1 cellular context compared by ENCODE assay signal in the genomic region with DNA sequence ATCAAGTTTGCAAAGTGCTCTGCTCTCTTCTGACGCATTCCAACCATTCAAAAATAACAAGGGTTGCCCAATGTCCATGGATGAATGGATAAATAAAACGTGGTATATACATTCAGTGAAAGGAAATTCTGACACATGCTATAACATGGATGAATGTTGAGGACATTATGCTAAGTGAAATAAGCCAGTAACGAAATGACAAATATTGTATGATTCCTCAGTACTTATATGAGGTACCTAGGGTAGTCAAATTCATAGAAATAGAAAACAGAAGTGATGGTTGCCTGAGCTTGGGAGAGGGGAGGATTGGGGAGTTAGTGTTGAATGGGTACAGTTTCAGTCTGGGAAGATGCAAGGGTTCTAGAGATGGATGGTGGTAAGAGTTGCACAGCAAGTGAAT.
TF ChIP-seq lines count a peak whose summit lies in the region.

No MANE protein-coding gene starts in this region.

TF ChIP-seq in GM12878, 131 proteins besides CTCF, POLR2A, EP300 and RAD21:
- peak; percentile 73 for TF ChIP-seq JUNB (IDR thresholded peaks at IDR 0.05)
- no peak for TF ChIP-seq GATAD2B (conservative IDR thresholded peaks at IDR 0.05; ENCODE audit: low read depth)
- TF ChIP-seq NFIC (IDR thresholded peaks at IDR 0.05; ENCODE audit: low read depth, low read length) = peak; percentile 28; the same call in 1 of the 2 replicates
- TF ChIP-seq EED (IDR thresholded peaks at IDR 0.05; ENCODE audit: low read depth) = no peak; the same call in 1 of the 2 replicates
- no peak for TF ChIP-seq NBN (IDR thresholded peaks at IDR 0.05)
- no peak for TF ChIP-seq PAX8 (IDR thresholded peaks at IDR 0.05)
- TF ChIP-seq, protein P1, sequence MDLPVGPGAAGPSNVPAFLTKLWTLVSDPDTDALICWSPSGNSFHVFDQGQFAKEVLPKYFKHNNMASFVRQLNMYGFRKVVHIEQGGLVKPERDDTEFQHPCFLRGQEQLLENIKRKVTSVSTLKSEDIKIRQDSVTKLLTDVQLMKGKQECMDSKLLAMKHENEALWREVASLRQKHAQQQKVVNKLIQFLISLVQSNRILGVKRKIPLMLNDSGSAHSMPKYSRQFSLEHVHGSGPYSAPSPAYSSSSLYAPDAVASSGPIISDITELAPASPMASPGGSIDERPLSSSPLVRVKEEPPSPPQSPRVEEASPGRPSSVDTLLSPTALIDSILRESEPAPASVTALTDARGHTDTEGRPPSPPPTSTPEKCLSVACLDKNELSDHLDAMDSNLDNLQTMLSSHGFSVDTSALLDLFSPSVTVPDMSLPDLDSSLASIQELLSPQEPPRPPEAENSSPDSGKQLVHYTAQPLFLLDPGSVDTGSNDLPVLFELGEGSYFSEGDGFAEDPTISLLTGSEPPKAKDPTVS (IDR thresholded peaks at IDR 0.05; ENCODE audit: low read depth, low read length) = no peak
- no peak for TF ChIP-seq ESRRA (IDR thresholded peaks at IDR 0.05; ENCODE audit: low read length)
- TF ChIP-seq, protein P2, sequence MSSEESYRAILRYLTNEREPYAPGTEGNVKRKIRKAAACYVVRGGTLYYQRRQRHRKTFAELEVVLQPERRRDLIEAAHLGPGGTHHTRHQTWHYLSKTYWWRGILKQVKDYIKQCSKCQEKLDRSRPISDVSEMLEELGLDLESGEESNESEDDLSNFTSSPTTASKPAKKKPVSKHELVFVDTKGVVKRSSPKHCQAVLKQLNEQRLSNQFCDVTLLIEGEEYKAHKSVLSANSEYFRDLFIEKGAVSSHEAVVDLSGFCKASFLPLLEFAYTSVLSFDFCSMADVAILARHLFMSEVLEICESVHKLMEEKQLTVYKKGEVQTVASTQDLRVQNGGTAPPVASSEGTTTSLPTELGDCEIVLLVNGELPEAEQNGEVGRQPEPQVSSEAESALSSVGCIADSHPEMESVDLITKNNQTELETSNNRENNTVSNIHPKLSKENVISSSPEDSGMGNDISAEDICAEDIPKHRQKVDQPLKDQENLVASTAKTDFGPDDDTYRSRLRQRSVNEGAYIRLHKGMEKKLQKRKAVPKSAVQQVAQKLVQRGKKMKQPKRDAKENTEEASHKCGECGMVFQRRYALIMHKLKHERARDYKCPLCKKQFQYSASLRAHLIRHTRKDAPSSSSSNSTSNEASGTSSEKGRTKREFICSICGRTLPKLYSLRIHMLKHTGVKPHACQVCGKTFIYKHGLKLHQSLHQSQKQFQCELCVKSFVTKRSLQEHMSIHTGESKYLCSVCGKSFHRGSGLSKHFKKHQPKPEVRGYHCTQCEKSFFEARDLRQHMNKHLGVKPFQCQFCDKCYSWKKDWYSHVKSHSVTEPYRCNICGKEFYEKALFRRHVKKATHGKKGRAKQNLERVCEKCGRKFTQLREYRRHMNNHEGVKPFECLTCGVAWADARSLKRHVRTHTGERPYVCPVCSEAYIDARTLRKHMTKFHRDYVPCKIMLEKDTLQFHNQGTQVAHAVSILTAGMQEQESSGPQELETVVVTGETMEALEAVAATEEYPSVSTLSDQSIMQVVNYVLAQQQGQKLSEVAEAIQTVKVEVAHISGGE (CRISPR knock-in tag; IDR thresholded peaks at IDR 0.05) = no peak
- TF ChIP-seq, protein P3, sequence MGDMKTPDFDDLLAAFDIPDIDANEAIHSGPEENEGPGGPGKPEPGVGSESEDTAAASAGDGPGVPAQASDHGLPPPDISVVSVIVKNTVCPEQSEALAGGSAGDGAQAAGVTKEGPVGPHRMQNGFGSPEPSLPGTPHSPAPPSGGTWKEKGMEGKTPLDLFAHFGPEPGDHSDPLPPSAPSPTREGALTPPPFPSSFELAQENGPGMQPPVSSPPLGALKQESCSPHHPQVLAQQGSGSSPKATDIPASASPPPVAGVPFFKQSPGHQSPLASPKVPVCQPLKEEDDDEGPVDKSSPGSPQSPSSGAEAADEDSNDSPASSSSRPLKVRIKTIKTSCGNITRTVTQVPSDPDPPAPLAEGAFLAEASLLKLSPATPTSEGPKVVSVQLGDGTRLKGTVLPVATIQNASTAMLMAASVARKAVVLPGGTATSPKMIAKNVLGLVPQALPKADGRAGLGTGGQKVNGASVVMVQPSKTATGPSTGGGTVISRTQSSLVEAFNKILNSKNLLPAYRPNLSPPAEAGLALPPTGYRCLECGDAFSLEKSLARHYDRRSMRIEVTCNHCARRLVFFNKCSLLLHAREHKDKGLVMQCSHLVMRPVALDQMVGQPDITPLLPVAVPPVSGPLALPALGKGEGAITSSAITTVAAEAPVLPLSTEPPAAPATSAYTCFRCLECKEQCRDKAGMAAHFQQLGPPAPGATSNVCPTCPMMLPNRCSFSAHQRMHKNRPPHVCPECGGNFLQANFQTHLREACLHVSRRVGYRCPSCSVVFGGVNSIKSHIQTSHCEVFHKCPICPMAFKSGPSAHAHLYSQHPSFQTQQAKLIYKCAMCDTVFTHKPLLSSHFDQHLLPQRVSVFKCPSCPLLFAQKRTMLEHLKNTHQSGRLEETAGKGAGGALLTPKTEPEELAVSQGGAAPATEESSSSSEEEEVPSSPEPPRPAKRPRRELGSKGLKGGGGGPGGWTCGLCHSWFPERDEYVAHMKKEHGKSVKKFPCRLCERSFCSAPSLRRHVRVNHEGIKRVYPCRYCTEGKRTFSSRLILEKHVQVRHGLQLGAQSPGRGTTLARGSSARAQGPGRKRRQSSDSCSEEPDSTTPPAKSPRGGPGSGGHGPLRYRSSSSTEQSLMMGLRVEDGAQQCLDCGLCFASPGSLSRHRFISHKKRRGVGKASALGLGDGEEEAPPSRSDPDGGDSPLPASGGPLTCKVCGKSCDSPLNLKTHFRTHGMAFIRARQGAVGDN (IDR thresholded peaks at IDR 0.05) = no peak
- TF ChIP-seq TBL1XR1 (IDR thresholded peaks at IDR 0.05; ENCODE audit: low read depth, low read length) = no peak
- TF ChIP-seq POLR2AphosphoS5 (IDR thresholded peaks at IDR 0.05; ENCODE audit: low read length) = no peak
- no peak for TF ChIP-seq ZNF24 (IDR thresholded peaks at IDR 0.05)
- TF ChIP-seq ZNF217 (IDR thresholded peaks at IDR 0.05) = no peak
- no peak for TF ChIP-seq RCOR1 (conservative IDR thresholded peaks at IDR 0.05; ENCODE audit: low read depth, low read length)
- no peak for TF ChIP-seq NR2C2 (IDR thresholded peaks at IDR 0.05; ENCODE audit: borderline replicate concordance, control insufficient read depth, insufficient read length, low read depth)
- TF ChIP-seq IKZF2 (IDR thresholded peaks at IDR 0.05) = no peak
